Comparison of ENCODE assay signal across 9 cellular contexts in genomic region chr12:31651893-31652521, GRCh38. TPM values are rescaled to one million over a fixed set of nuclear protein-coding genes. Genes with fewer than 3 reads are reported as not detected.
DNase-seq lines count a peak whose midpoint lies in the region; ATAC-seq and TF ChIP-seq lines count a peak whose summit lies in the region.
"Had no signal": no experiment of that assay in that cellular context is flagged by ENCODE, and none has a peak within 500 bp of the region (broad histone marks: within the 10 kb centered on the region; RNA-seq: fewer than 3 reads in every experiment).

No MANE protein-coding gene starts in this region.

- CTCF ChIA-PET in activated CD8-positive, alpha-beta memory T cell treated with anti-CD3 and anti-CD28 coated beads, Interleukin-2, amount 10 ng/mL, durations not matched to agents 7 days and 5 days (lab: Charles Lee) = interaction anchor here (1.1 to 2.9 kb wide), 9 partner anchors 9 to 1103 kb away, joined by 3 to 31 read pairs (median 4); partner anchors contain the start of gene YARS2

- H3K4me1 Mint-ChIP-seq in activated CD8-positive, alpha-beta memory T cell treated with anti-CD3 and anti-CD28 coated beads, Interleukin-2, amount 10 ng/mL, durations not matched to agents 7 days and 5 days = peaks cover 20% of the 10 kb centered on the region
- peaks cover 10 to 11% of the 10 kb centered on the region in 2 donors for H3K4me1 Mint-ChIP-seq in effector memory CD8-positive, alpha-beta T cell (ENCODE audit: low read depth in 2 of 2)
- peaks cover 11% of the 10 kb centered on the region for H3K4me1 Mint-ChIP-seq in activated T-helper 2 cell treated with anti-CD3 and anti-CD28 coated beads, Interferon-gamma antibody, Interleukin-2, Interleukin-4, amounts not matched to agents 10 μg/mL and 5 μg/mL and 100 μg/mL, durations not matched to agents 14 hours and 24 hours and 36 hours (ENCODE audit: low read depth)

- H3K27ac Mint-ChIP-seq in activated CD8-positive, alpha-beta memory T cell treated with anti-CD3 and anti-CD28 coated beads, Interleukin-2, amount 10 ng/mL, durations not matched to agents 7 days and 5 days = peak overlapping the region; percentile 91
- H3K27ac Mint-ChIP-seq in effector memory CD8-positive, alpha-beta T cell = peak overlapping the region; percentile 84 to 89
- H3K27ac Mint-ChIP-seq in activated T-helper 2 cell treated with anti-CD3 and anti-CD28 coated beads, Interferon-gamma antibody, Interleukin-2, Interleukin-4, amounts not matched to agents 10 μg/mL and 5 μg/mL and 100 μg/mL, durations not matched to agents 14 hours and 24 hours and 36 hours = no peak overlapping the region

- 53 to 57% methylated on average over 18 of the region's 18 CpGs for WGBS in testis, 2 donors

- DNase-seq in activated CD8-positive, alpha-beta memory T cell treated with anti-CD3 and anti-CD28 coated beads, Interleukin-2, amount 10 ng/mL, durations not matched to agents 7 days and 5 days = no peak
- no peak for DNase-seq in activated CD8-positive, alpha-beta memory T cell treated with anti-CD3 and anti-CD28 coated beads, Interleukin-2, amount 50 U/mL, for 48 hours
- DNase-seq in NCI-H748 (lab: John Stamatoyannopoulos, UW; ENCODE audit: unreplicated experiment) = peak; percentile 98
- no peak for DNase-seq in effector memory CD8-positive, alpha-beta T cell
- peak; percentile 50 for DNase-seq in testis
- no peak for DNase-seq in activated T-helper 2 cell treated with anti-CD3 and anti-CD28 coated beads, Interferon-gamma antibody, Interleukin-2, Interleukin-4, amounts not matched to agents 10 μg/mL and 5 μg/mL and 100 μg/mL, durations not matched to agents 14 hours and 24 hours and 36 hours (ENCODE audit: low spot score)
- no peak for DNase-seq in GM19238 (ENCODE audit: insufficient read length, low spot score)
- DNase-seq: nucleus accumbens had no signal

- H3K27ac ChIP-seq in testis = no peak overlapping the region

- no peaks in the 10 kb centered on the region for H3K36me3 ChIP-seq in testis (ENCODE audit: low read depth, missing control alignments)

- peaks cover 7% of the 10 kb centered on the region for H3K4me1 ChIP-seq in testis

- no peaks in the 10 kb centered on the region for H3K9me3 Mint-ChIP-seq in activated CD8-positive, alpha-beta memory T cell treated with anti-CD3 and anti-CD28 coated beads, Interleukin-2, amount 10 ng/mL, durations not matched to agents 7 days and 5 days (ENCODE audit: low read depth)
- no peaks in the 10 kb centered on the region for H3K9me3 Mint-ChIP-seq in effector memory CD8-positive, alpha-beta T cell
- H3K9me3 Mint-ChIP-seq in activated T-helper 2 cell treated with anti-CD3 and anti-CD28 coated beads, Interferon-gamma antibody, Interleukin-2, Interleukin-4, amounts not matched to agents 10 μg/mL and 5 μg/mL and 100 μg/mL, durations not matched to agents 14 hours and 24 hours and 36 hours = no peaks in the 10 kb centered on the region

- peak overlapping the region; percentile 54 for H3K4me3 Mint-ChIP-seq in activated CD8-positive, alpha-beta memory T cell treated with anti-CD3 and anti-CD28 coated beads, Interleukin-2, amount 10 ng/mL, durations not matched to agents 7 days and 5 days
- no peak overlapping the region for H3K4me3 Mint-ChIP-seq in effector memory CD8-positive, alpha-beta T cell
- H3K4me3 Mint-ChIP-seq in activated T-helper 2 cell treated with anti-CD3 and anti-CD28 coated beads, Interferon-gamma antibody, Interleukin-2, Interleukin-4, amounts not matched to agents 10 μg/mL and 5 μg/mL and 100 μg/mL, durations not matched to agents 14 hours and 24 hours and 36 hours (ENCODE audit: low read depth) = no peak overlapping the region

- no peaks in the 10 kb centered on the region for H3K27me3 Mint-ChIP-seq in activated CD8-positive, alpha-beta memory T cell treated with anti-CD3 and anti-CD28 coated beads, Interleukin-2, amount 10 ng/mL, durations not matched to agents 7 days and 5 days
- H3K27me3 Mint-ChIP-seq in effector memory CD8-positive, alpha-beta T cell = peaks cover 4 to 6% of the 10 kb centered on the region in 2 donors
- H3K27me3 Mint-ChIP-seq in activated T-helper 2 cell treated with anti-CD3 and anti-CD28 coated beads, Interferon-gamma antibody, Interleukin-2, Interleukin-4, amounts not matched to agents 10 μg/mL and 5 μg/mL and 100 μg/mL, durations not matched to agents 14 hours and 24 hours and 36 hours (ENCODE audit: low read depth) = peaks cover 4% of the 10 kb centered on the region

- H3K9me3 ChIP-seq in testis = no peaks in the 10 kb centered on the region

- TF ChIP-seq POLR2A in testis (IDR thresholded peaks at IDR 0.05) = no peak

- intact Hi-C loops in testis (cut with DNase I; ENCODE audit: low total_unique reads) = no loop called here
- intact Hi-C loops in activated T-helper 2 cell treated with anti-CD3 and anti-CD28 coated beads, Interferon-gamma antibody, Interleukin-2, Interleukin-4, amounts not matched to agents 10 μg/mL and 5 μg/mL and 100 μg/mL, durations not matched to agents 14 hours and 24 hours and 36 hours (cut with micrococcal nuclease) = loop anchor here (2.0 kb wide), 2 partner anchors 455 to 653 kb away; partner anchors contain the start of gene BICD1

- peak overlapping the region in 1 of 2 donors; percentile 30 for H3K4me3 ChIP-seq in testis

- H3K36me3 Mint-ChIP-seq in activated CD8-positive, alpha-beta memory T cell treated with anti-CD3 and anti-CD28 coated beads, Interleukin-2, amount 10 ng/mL, durations not matched to agents 7 days and 5 days = no peaks in the 10 kb centered on the region
- H3K36me3 Mint-ChIP-seq in effector memory CD8-positive, alpha-beta T cell (ENCODE audit: insufficient read depth) = no peaks in the 10 kb centered on the region
- H3K36me3 Mint-ChIP-seq in activated T-helper 2 cell treated with anti-CD3 and anti-CD28 coated beads, Interferon-gamma antibody, Interleukin-2, Interleukin-4, amounts not matched to agents 10 μg/mL and 5 μg/mL and 100 μg/mL, durations not matched to agents 14 hours and 24 hours and 36 hours (ENCODE audit: low read depth) = no peaks in the 10 kb centered on the region

- no peaks in the 10 kb centered on the region for H3K27me3 ChIP-seq in testis

- TF ChIP-seq CTCF in testis (IDR thresholded peaks at IDR 0.05) = no peak

- ATAC-seq in activated CD8-positive, alpha-beta memory T cell treated with anti-CD3 and anti-CD28 coated beads, Interleukin-2, amount 10 ng/mL, durations not matched to agents 7 days and 5 days = no peak
- ATAC-seq in effector memory CD8-positive, alpha-beta T cell (replicated peaks) = no peak
- no peak for ATAC-seq in GM21367 (IDR thresholded peaks at IDR 0.05; ENCODE audit: unreplicated experiment)

RNA-seq across cellular contexts. Expression of gene ETFBKMT, which starts 7.5 kb away (rescaled TPM):
- 1 to 10 TPM; 1.2 to 2.1 TPM for total RNA-seq in activated CD8-positive, alpha-beta memory T cell treated with anti-CD3 and anti-CD28 coated beads, Interleukin-2, amount 10 ng/mL, durations not matched to agents 7 days and 5 days
- 1 to 10 TPM; 7.3 to 9.8 TPM for total RNA-seq in testis
- 6.6 TPM for polyA plus RNA-seq in testis (ENCODE audit: insufficient read depth, low read depth, low replicate concordance)
- 0.37 and 0.39 TPM in 2 replicates for total RNA-seq in activated T-helper 2 cell treated with anti-CD3 and anti-CD28 coated beads, Interferon-gamma antibody, Interleukin-2, Interleukin-4, amounts not matched to agents 10 μg/mL and 5 μg/mL and 100 μg/mL, durations not matched to agents 14 hours and 24 hours and 36 hours

Comparison
In these comparisons a context has a peak if more than half of its experiments do, and no peak if none do; other contexts are left out.
1. DNase-seq: peak in NCI-H748 (single experiment) and testis (single experiment); none in activated CD8-positive, alpha-beta memory T cell treated with anti-CD3 and anti-CD28 coated beads, Interleukin-2, amount 10 ng/mL, durations not matched to agents 7 days and 5 days (single experiment), activated CD8-positive, alpha-beta memory T cell treated with anti-CD3 and anti-CD28 coated beads, Interleukin-2, amount 50 U/mL, for 48 hours (single experiment), effector memory CD8-positive, alpha-beta T cell (0 of 3), activated T-helper 2 cell treated with anti-CD3 and anti-CD28 coated beads, Interferon-gamma antibody, Interleukin-2, Interleukin-4, amounts not matched to agents 10 μg/mL and 5 μg/mL and 100 μg/mL, durations not matched to agents 14 hours and 24 hours and 36 hours (single experiment) and GM19238 (single experiment).